20 cellular contexts compared by ENCODE assay signal in the genomic region with DNA sequence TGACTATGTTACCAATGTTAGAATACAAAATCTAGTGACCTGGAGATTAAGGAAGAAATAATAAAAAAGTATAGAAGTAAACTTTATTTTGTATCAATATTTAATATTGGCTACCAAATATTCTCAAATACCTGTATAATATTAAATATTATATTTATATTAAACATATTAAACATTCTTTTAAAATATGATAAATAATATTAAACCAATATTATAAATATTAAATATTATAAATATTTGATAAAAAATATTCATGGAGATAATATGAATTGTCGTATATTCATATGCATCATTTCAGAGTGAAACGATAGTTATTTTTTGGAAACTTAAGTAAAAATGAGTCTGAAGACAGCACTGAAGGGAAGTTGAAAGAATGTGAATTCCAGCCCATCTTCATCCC.
"Had no signal": no experiment of that assay in that cellular context is flagged by ENCODE, and none has a peak within 500 bp of the region (broad histone marks: within the 10 kb centered on the region; RNA-seq: fewer than 3 reads in every experiment).

No MANE protein-coding gene starts in this region.

- H3K27me3 ChIP-seq: SJCRH30 had no signal

- H3K36me3 ChIP-seq: SJCRH30 had no signal

- H3K4me3 ChIP-seq: SJCRH30 had no signal

- H3K9me3 ChIP-seq: SJCRH30 had no signal

- DNase-seq: KBM-7, NCI-H1092, NCI-H1105 treated with DMSO at 0.1 percent for 48 hours, NCI-H1417 treated with DMSO at 0.1 percent for 48 hours, NCI-H187, NCI-H2029, NCI-H2081 treated with DMSO at 0.1 percent for 48 hours, NCI-H2171, NCI-H226, NCI-H446, NCI-H510A, NCI-H524 treated with DMSO at 0.1 percent for 48 hours, NCI-H69, NCI-H774, PC-3, SHP77 treated with DMSO at 0.1 percent for 48 hours, SJCRH30 had no signal

- H3K27ac ChIP-seq: SJCRH30 had no signal

- ATAC-seq: Panc1, PC-3, Right ventricle myocardium inferior, SK-N-SH treated with all-trans-retinoic acid at 6 μM for 48 hours had no signal

- H3K4me1 ChIP-seq: SJCRH30 had no signal
